ENCODE assay signal across 18 cellular contexts in the genomic region with DNA sequence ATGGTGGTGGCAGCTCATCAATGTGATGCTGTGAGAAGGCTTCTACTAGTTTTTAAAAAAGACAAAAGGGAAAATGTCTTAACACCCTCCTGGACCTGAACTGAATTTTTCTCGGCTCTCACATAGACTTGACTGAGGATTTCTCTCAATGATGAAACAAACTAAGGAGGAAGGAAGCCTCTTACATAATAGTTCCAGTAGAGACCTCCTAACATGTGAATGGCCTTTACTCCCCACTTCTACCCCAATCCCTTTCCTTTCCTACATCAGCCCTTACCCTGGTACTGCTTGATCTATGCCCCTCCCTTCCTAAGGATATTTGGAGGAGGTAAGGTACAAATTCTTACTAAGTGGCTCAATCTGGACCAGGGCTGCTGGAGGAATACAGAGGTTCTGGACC.
"Had no signal": no experiment of that assay in that cellular context is flagged by ENCODE, and none has a peak within 500 bp of the region (broad histone marks: within the 10 kb centered on the region; RNA-seq: fewer than 3 reads in every experiment).

No MANE protein-coding gene starts in this region.

- H3K4me3 ChIP-seq: left ventricle myocardium inferior, prostate gland, skin epidermis, suprapubic skin, transverse colon, vagina had no signal

- FAIRE-seq: bronchial epithelial cell, keratinocyte, TTC549 had no signal

- H3K4me1 ChIP-seq: left ventricle myocardium inferior, prostate gland, suprapubic skin, transverse colon, vagina had no signal

- H3K27me3 ChIP-seq: suprapubic skin, transverse colon, vagina had no signal

- ATAC-seq: activated CD4-positive, alpha-beta T cell treated with anti-CD3 and anti-CD28 coated beads for 36 hours; stimulated activated naive CD8-positive, alpha-beta T cell treated with anti-CD3 and anti-CD28 coated beads, Interleukin-15, amount 100 ng/mL, for 72 hours; WTC11 had no signal

- H3K9me3 ChIP-seq: left ventricle myocardium inferior, prostate gland, suprapubic skin, transverse colon, vagina had no signal

- DNase-seq: activated CD4-positive, alpha-beta T cell treated with anti-CD3 and anti-CD28 coated beads for 36 hours; activated CD4-positive, alpha-beta T cell treated with anti-CD3 and anti-CD28 coated beads, Interleukin-2, amount 50 U/mL, for 48 hours; cerebellar nuclear complex; cortex of kidney; effector CD4-positive, alpha-beta T cell; left ventricle myocardium inferior; right cardiac atrium; stimulated activated CD4-positive, alpha-beta T cell treated with anti-CD3 and anti-CD28 coated beads, Interleukin-2, amount 100 ng/mL, for 48 hours; stimulated activated naive CD8-positive, alpha-beta T cell treated with anti-CD3 and anti-CD28 coated beads, Interleukin-15, amount 100 ng/mL, for 72 hours; transverse colon had no signal

- H3K27ac ChIP-seq: left ventricle myocardium inferior, prostate gland, skin epidermis, suprapubic skin, transverse colon, vagina had no signal

- H3K36me3 ChIP-seq: left ventricle myocardium inferior, prostate gland, suprapubic skin, transverse colon, vagina had no signal
